In the genomic region with DNA sequence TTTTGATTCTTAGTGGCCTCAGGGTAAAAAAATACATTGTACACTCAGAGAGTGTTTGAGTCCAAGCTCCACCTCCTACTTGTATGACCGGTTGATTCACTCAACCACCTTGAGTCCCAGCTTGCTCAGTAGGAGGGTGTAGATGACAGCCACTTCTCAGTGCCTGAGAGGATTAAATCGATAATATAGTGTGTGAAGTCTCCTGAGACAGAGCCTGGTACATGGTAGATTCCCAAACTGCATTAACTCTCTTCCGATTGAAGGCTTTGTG, we compare ENCODE assay signal across 1 cellular context.
TF ChIP-seq lines count a peak whose summit lies in the region.

No MANE protein-coding gene starts in this region.

TF ChIP-seq in H1, 55 proteins besides CTCF, POLR2A, EP300 and RAD21 (continued from another document):
- TF ChIP-seq BACH1 (IDR thresholded peaks at IDR 0.05; ENCODE audit: low read length) (no peak), TAF1 (IDR thresholded peaks at IDR 0.05; ENCODE audit: low read depth, low read length) (no peak), RNF2 (IDR thresholded peaks at IDR 0.05; ENCODE audit: borderline replicate concordance, low read depth, low read length, missing control alignments, poor library complexity, severe bottlenecking) (no peak), JUND (IDR thresholded peaks at IDR 0.05; ENCODE audit: low read length) (no peak), EGR1 (IDR thresholded peaks at IDR 0.05; ENCODE audit: borderline replicate concordance, low read depth, low read length) (no peak), HDAC2 (IDR thresholded peaks at IDR 0.05; ENCODE audit: borderline replicate concordance in 1 of 2, low read depth in 2 of 2, low read length in 2 of 2) (no peak), SP1 (IDR thresholded peaks at IDR 0.05; ENCODE audit: low read depth, low read length) (no peak)
- TF ChIP-seq, protein P1, sequence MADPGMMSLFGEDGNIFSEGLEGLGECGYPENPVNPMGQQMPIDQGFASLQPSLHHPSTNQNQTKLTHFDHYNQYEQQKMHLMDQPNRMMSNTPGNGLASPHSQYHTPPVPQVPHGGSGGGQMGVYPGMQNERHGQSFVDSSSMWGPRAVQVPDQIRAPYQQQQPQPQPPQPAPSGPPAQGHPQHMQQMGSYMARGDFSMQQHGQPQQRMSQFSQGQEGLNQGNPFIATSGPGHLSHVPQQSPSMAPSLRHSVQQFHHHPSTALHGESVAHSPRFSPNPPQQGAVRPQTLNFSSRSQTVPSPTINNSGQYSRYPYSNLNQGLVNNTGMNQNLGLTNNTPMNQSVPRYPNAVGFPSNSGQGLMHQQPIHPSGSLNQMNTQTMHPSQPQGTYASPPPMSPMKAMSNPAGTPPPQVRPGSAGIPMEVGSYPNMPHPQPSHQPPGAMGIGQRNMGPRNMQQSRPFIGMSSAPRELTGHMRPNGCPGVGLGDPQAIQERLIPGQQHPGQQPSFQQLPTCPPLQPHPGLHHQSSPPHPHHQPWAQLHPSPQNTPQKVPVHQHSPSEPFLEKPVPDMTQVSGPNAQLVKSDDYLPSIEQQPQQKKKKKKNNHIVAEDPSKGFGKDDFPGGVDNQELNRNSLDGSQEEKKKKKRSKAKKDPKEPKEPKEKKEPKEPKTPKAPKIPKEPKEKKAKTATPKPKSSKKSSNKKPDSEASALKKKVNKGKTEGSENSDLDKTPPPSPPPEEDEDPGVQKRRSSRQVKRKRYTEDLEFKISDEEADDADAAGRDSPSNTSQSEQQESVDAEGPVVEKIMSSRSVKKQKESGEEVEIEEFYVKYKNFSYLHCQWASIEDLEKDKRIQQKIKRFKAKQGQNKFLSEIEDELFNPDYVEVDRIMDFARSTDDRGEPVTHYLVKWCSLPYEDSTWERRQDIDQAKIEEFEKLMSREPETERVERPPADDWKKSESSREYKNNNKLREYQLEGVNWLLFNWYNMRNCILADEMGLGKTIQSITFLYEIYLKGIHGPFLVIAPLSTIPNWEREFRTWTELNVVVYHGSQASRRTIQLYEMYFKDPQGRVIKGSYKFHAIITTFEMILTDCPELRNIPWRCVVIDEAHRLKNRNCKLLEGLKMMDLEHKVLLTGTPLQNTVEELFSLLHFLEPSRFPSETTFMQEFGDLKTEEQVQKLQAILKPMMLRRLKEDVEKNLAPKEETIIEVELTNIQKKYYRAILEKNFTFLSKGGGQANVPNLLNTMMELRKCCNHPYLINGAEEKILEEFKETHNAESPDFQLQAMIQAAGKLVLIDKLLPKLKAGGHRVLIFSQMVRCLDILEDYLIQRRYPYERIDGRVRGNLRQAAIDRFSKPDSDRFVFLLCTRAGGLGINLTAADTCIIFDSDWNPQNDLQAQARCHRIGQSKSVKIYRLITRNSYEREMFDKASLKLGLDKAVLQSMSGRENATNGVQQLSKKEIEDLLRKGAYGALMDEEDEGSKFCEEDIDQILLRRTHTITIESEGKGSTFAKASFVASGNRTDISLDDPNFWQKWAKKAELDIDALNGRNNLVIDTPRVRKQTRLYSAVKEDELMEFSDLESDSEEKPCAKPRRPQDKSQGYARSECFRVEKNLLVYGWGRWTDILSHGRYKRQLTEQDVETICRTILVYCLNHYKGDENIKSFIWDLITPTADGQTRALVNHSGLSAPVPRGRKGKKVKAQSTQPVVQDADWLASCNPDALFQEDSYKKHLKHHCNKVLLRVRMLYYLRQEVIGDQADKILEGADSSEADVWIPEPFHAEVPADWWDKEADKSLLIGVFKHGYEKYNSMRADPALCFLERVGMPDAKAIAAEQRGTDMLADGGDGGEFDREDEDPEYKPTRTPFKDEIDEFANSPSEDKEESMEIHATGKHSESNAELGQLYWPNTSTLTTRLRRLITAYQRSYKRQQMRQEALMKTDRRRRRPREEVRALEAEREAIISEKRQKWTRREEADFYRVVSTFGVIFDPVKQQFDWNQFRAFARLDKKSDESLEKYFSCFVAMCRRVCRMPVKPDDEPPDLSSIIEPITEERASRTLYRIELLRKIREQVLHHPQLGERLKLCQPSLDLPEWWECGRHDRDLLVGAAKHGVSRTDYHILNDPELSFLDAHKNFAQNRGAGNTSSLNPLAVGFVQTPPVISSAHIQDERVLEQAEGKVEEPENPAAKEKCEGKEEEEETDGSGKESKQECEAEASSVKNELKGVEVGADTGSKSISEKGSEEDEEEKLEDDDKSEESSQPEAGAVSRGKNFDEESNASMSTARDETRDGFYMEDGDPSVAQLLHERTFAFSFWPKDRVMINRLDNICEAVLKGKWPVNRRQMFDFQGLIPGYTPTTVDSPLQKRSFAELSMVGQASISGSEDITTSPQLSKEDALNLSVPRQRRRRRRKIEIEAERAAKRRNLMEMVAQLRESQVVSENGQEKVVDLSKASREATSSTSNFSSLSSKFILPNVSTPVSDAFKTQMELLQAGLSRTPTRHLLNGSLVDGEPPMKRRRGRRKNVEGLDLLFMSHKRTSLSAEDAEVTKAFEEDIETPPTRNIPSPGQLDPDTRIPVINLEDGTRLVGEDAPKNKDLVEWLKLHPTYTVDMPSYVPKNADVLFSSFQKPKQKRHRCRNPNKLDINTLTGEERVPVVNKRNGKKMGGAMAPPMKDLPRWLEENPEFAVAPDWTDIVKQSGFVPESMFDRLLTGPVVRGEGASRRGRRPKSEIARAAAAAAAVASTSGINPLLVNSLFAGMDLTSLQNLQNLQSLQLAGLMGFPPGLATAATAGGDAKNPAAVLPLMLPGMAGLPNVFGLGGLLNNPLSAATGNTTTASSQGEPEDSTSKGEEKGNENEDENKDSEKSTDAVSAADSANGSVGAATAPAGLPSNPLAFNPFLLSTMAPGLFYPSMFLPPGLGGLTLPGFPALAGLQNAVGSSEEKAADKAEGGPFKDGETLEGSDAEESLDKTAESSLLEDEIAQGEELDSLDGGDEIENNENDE (IDR thresholded peaks at IDR 0.05; ENCODE audit: insufficient replicate concordance, low read length): no peak
